Comparison of ENCODE assay signal across 13 cellular contexts in genomic region chr11:31887180-31887579, GRCh38.
DNase-seq lines count a peak whose midpoint lies in the region; ATAC-seq and TF ChIP-seq lines count a peak whose summit lies in the region.
"Had no signal": no experiment of that assay in that cellular context is flagged by ENCODE, and none has a peak within 500 bp of the region (broad histone marks: within the 10 kb centered on the region; RNA-seq: fewer than 3 reads in every experiment).

No MANE protein-coding gene starts in this region.

- H3K27ac ChIP-seq in Karpas-422 (ENCODE audit: low read length) (no peak overlapping the region), brain microvascular endothelial cell (no peak overlapping the region)
- H3K27ac ChIP-seq: tibial artery had no signal

- H3K9ac ChIP-seq in Karpas-422 (ENCODE audit: low read length), result no peak overlapping the region

- H4K20me1 ChIP-seq in Karpas-422 (ENCODE audit: insufficient read depth, low read depth, low read length), result no peaks in the 10 kb centered on the region

- peaks cover 34% of the 10 kb centered on the region for H3K27me3 Mint-ChIP-seq in stimulated activated naive CD8-positive, alpha-beta T cell treated with anti-CD3 and anti-CD28 coated beads, Interleukin-15, amount 100 ng/mL, for 72 hours

- peaks cover 19% of the 10 kb centered on the region for H3K4me1 ChIP-seq in Karpas-422 (ENCODE audit: low read length)
- H3K4me1 ChIP-seq: HAP-1, tibial artery had no signal

- no peaks in the 10 kb centered on the region for H3K9me3 Mint-ChIP-seq in stimulated activated naive CD8-positive, alpha-beta T cell treated with anti-CD3 and anti-CD28 coated beads, Interleukin-15, amount 100 ng/mL, for 72 hours
- H3K9me3 Mint-ChIP-seq: T-cell had no signal

- H3K27ac Mint-ChIP-seq in stimulated activated naive CD8-positive, alpha-beta T cell treated with anti-CD3 and anti-CD28 coated beads, Interleukin-15, amount 100 ng/mL, for 72 hours, result no peak overlapping the region
- H3K27ac Mint-ChIP-seq: T-cell had no signal

- no peaks in the 10 kb centered on the region for H3K4me1 Mint-ChIP-seq in stimulated activated naive CD8-positive, alpha-beta T cell treated with anti-CD3 and anti-CD28 coated beads, Interleukin-15, amount 100 ng/mL, for 72 hours
- H3K4me1 Mint-ChIP-seq: T-cell had no signal

- H3K36me3 ChIP-seq in Karpas-422 (ENCODE audit: insufficient read depth, low read length) (no peaks in the 10 kb centered on the region), brain microvascular endothelial cell (replicated peaks) (no peaks in the 10 kb centered on the region)
- H3K36me3 ChIP-seq: HAP-1, tibial artery had no signal

- H3K4me3 ChIP-seq in Karpas-422 (ENCODE audit: low read length) (no peak overlapping the region), brain microvascular endothelial cell (ENCODE audit: low read depth, low read length) (no peak overlapping the region)
- H3K4me3 ChIP-seq: HAP-1, tibial artery had no signal

- in situ Hi-C loops in brain microvascular endothelial cell (cut with HindIII; ENCODE audit: low pct_ligation_motif_present, low sequenced_read_pairs), result no loop called here

- no peak overlapping the region for H3K4me2 ChIP-seq in Karpas-422 (ENCODE audit: low read depth, low read length, poor library complexity, severe bottlenecking)

- no peak overlapping the region for H3K4me3 Mint-ChIP-seq in stimulated activated naive CD8-positive, alpha-beta T cell treated with anti-CD3 and anti-CD28 coated beads, Interleukin-15, amount 100 ng/mL, for 72 hours
- H3K4me3 Mint-ChIP-seq: T-cell had no signal

- no peaks in the 10 kb centered on the region for H3K9me2 ChIP-seq in Karpas-422 (replicated peaks; ENCODE audit: insufficient read depth, low read length)

- no peaks in the 10 kb centered on the region for H3K79me2 ChIP-seq in Karpas-422 (ENCODE audit: low read length)

- no peak overlapping the region for H2AFZ ChIP-seq in Karpas-422 (ENCODE audit: low read length)

- ATAC-seq in stimulated activated naive CD8-positive, alpha-beta T cell treated with anti-CD3 and anti-CD28 coated beads, Interleukin-15, Interleukin-2, amounts not matched to agents 100 U/mL and 50 U/mL, for 24 hours, result no peak
- no peak for ATAC-seq in stimulated activated naive CD8-positive, alpha-beta T cell treated with anti-CD3 and anti-CD28 coated beads, Interleukin-15, amount 100 ng/mL, for 72 hours
- ATAC-seq in HG02970 (IDR thresholded peaks at IDR 0.05; ENCODE audit: low FRiP score, unreplicated experiment), result no peak
- no peak for ATAC-seq in HG03159 (IDR thresholded peaks at IDR 0.05; ENCODE audit: unreplicated experiment)
- ATAC-seq: T-cell had no signal

- H3K9me3 ChIP-seq in Karpas-422 (ENCODE audit: low read length), result no peaks in the 10 kb centered on the region
- H3K9me3 ChIP-seq: tibial artery had no signal

- H3K27me3 ChIP-seq in Karpas-422 (ENCODE audit: low read length) (no peaks in the 10 kb centered on the region), brain microvascular endothelial cell (replicated peaks) (no peaks in the 10 kb centered on the region)

- peak; percentile 9 for DNase-seq in stimulated activated naive CD8-positive, alpha-beta T cell treated with anti-CD3 and anti-CD28 coated beads, Interleukin-15, Interleukin-2, amounts not matched to agents 100 U/mL and 50 U/mL, for 24 hours
- DNase-seq in stimulated activated naive CD8-positive, alpha-beta T cell treated with anti-CD3 and anti-CD28 coated beads, Interleukin-15, amount 100 ng/mL, for 72 hours, result no peak
- DNase-seq in Karpas-422, result peak; percentile 79
- DNase-seq in brain microvascular endothelial cell, result no peak
- DNase-seq in DMS153 (lab: John Stamatoyannopoulos, UW), result no peak
- no peak for DNase-seq in NOMO-1 (lab: John Stamatoyannopoulos, UW; ENCODE audit: unreplicated experiment in 2 of 2)
- DNase-seq: activated CD8-positive, alpha-beta memory T cell treated with anti-CD3 and anti-CD28 coated beads, Interleukin-2, amount 50 U/mL, for 4 hours; retina; T-cell; tibial artery had no signal

- TF ChIP-seq CTCF in brain microvascular endothelial cell (IDR thresholded peaks at IDR 0.05; ENCODE audit: low read depth, low read length, missing control alignments), result peak; percentile 37

Comparison
In these comparisons a context has a peak if more than half of its experiments do, and no peak if none do; other contexts are left out.
1. DNase-seq: peak in stimulated activated naive CD8-positive, alpha-beta T cell treated with anti-CD3 and anti-CD28 coated beads, Interleukin-15, Interleukin-2, amounts not matched to agents 100 U/mL and 50 U/mL, for 24 hours (single experiment) and Karpas-422 (single experiment); none in stimulated activated naive CD8-positive, alpha-beta T cell treated with anti-CD3 and anti-CD28 coated beads, Interleukin-15, amount 100 ng/mL, for 72 hours (0 of 2), brain microvascular endothelial cell (single experiment), DMS153 (single experiment) and NOMO-1 (0 of 2).